Comparison of ENCODE assay signal across 22 cellular contexts in the genomic region with DNA sequence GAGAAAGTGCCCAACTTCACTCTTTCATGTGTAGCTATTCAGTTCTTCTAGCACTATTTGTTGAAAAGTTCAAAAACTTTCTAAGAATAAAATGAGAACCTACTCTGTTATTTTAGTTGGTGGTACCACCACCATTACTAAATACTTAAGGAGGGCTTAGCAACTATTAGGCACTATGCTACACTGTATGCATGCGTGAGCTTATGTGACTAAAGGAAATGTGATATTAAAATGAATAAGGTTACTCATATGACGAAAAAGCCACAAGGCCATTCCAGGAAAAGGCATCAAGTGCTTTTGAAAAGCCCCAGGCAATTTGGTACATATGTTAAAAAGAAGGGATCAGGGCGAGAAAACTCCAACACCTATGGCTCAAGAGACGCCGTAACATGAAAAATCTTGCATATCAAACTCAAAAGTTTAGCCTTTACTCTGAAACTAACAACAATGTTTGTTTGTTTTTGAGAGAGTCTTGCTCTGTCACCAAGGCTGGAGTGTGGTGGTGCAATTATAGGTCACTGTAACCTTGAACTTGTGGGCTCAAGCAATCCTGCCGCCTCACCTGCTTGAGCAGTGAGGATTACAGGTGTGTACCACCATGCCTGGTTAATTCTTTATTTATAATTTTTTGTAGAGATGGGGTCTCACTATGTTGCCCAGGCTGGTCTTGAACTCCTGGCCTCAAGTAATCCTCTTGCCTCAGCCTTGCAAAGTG.
"Had no signal": no experiment of that assay in that cellular context is flagged by ENCODE, and none has a peak within 500 bp of the region (broad histone marks: within the 10 kb centered on the region; RNA-seq: fewer than 3 reads in every experiment).

No MANE protein-coding gene starts in this region.

- H3K4me1 Mint-ChIP-seq: nephron had no signal

- H3K36me3 ChIP-seq: ovary, prostate gland had no signal

- ATAC-seq: effector memory CD8-positive, alpha-beta T cell; esophagus mucosa; left ventricle myocardium superior had no signal

- H3K9me3 Mint-ChIP-seq: activated naive CD4-positive, alpha-beta T cell treated with anti-CD3 and anti-CD28 coated beads for 36 hours; effector memory CD8-positive, alpha-beta T cell; nephron had no signal

- H3K27me3 Mint-ChIP-seq: effector memory CD8-positive, alpha-beta T cell had no signal

- H3K27ac Mint-ChIP-seq: activated naive CD4-positive, alpha-beta T cell treated with anti-CD3 and anti-CD28 coated beads for 36 hours; effector memory CD8-positive, alpha-beta T cell; nephron had no signal

- DNase-seq: activated CD4-positive, CD25-positive, alpha-beta regulatory T cell treated with anti-CD3 and anti-CD28 coated beads, Interleukin-2, amount 50 U/mL, for 72 hours; activated CD8-positive, alpha-beta memory T cell treated with anti-CD3 and anti-CD28 coated beads for 24 hours; activated naive CD4-positive, alpha-beta T cell treated with anti-CD3 and anti-CD28 coated beads for 36 hours; amygdala; colonic mucosa; dorsolateral prefrontal cortex; effector memory CD8-positive, alpha-beta T cell; hypothalamus; left ventricle myocardium superior; mammary epithelial cell; midbrain; ovary; SJCRH30; stimulated activated CD4-positive, alpha-beta T cell treated with anti-CD3 and anti-CD28 coated beads, Interleukin-2, amount 100 ng/mL, for 48 hours; stimulated activated CD8-positive, alpha-beta memory T cell treated with anti-CD3 and anti-CD28 coated beads, Interleukin-4, amount 100 ng/mL, for 48 hours; stimulated activated naive CD4-positive, alpha-beta T cell; testis; upper lobe of left lung had no signal

- H3K27me3 ChIP-seq: colonic mucosa, dorsolateral prefrontal cortex, neutrophil, ovary, SJCRH30, testis, upper lobe of left lung had no signal

- H3K9me3 ChIP-seq: colonic mucosa, neutrophil, ovary, prostate gland, SJCRH30, testis, upper lobe of left lung had no signal

- H3K4me3 ChIP-seq: colonic mucosa, dorsolateral prefrontal cortex, ovary, prostate gland, SJCRH30, testis, upper lobe of left lung had no signal

- H3K4me1 ChIP-seq: colonic mucosa, prostate gland, testis, upper lobe of left lung had no signal

- H3K4me3 Mint-ChIP-seq: activated naive CD4-positive, alpha-beta T cell treated with anti-CD3 and anti-CD28 coated beads for 36 hours; effector memory CD8-positive, alpha-beta T cell; nephron had no signal
